In the genomic region with DNA sequence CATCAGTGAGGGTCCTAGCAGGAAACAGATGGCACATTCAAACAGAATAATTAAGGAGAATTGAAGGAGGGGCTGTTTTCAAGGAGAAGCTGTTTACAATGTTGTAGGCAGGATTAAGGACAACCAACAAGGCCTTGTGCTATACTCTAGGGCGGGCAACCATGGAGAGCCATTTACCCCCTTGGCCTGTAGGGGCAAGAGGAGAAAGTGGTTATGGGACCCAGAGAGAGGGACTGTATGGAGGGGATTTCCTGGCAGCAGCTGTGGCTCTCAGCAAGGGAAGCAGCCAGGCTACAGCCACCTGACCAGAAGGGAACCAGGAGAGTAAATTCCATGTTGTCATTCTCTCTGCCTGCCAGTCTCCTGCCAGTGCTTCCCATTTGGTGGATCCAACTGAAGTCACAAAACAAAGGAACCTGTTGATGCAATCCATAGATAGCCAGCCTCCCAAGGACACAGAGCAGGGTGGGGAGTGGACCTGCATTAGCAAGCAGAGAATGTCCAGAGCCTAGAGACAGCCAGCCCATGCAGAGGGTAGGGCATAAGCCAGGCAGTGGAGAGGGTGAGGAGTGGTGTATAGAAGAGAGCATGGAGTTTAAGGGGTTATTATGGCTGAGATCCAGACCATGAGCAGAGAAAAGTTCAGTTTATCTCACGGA, we compare ENCODE assay signal across 1 cellular context.
TF ChIP-seq lines count a peak whose summit lies in the region.

No MANE protein-coding gene starts in this region.

TF ChIP-seq in HepG2, 621 proteins besides CTCF, POLR2A, EP300 and RAD21 (continued from another document):
- TF ChIP-seq, protein P1, sequence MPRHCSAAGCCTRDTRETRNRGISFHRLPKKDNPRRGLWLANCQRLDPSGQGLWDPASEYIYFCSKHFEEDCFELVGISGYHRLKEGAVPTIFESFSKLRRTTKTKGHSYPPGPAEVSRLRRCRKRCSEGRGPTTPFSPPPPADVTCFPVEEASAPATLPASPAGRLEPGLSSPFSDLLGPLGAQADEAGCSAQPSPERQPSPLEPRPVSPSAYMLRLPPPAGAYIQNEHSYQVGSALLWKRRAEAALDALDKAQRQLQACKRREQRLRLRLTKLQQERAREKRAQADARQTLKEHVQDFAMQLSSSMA (CRISPR knock-in tag; IDR thresholded peaks at IDR 0.05), result no peak
- TF ChIP-seq, protein P2, sequence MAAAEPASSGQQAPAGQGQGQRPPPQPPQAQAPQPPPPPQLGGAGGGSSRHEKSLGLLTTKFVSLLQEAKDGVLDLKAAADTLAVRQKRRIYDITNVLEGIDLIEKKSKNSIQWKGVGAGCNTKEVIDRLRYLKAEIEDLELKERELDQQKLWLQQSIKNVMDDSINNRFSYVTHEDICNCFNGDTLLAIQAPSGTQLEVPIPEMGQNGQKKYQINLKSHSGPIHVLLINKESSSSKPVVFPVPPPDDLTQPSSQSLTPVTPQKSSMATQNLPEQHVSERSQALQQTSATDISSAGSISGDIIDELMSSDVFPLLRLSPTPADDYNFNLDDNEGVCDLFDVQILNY (CRISPR knock-in tag; conservative IDR thresholded peaks at IDR 0.05), result no peak
- TF ChIP-seq CHD4 (IDR thresholded peaks at IDR 0.05; ENCODE audit: borderline replicate concordance, low read length), result no peak
- no peak for TF ChIP-seq RFX3 (CRISPR knock-in tag; IDR thresholded peaks at IDR 0.05)
- no peak for TF ChIP-seq ZFP41 (CRISPR knock-in tag; IDR thresholded peaks at IDR 0.05; ENCODE audit: borderline replicate concordance)
- no peak for TF ChIP-seq TGIF2 (CRISPR knock-in tag; IDR thresholded peaks at IDR 0.05)
- TF ChIP-seq PCBP2 (optimal IDR thresholded peaks at IDR 0.05; ENCODE audit: low read depth, low read length, poor library complexity, severe bottlenecking), result no peak
- no peak for TF ChIP-seq ZNF367 (CRISPR knock-in tag; IDR thresholded peaks at IDR 0.05; ENCODE audit: borderline replicate concordance)
